Comparison of ENCODE assay signal across 10 cellular contexts in the genomic region with DNA sequence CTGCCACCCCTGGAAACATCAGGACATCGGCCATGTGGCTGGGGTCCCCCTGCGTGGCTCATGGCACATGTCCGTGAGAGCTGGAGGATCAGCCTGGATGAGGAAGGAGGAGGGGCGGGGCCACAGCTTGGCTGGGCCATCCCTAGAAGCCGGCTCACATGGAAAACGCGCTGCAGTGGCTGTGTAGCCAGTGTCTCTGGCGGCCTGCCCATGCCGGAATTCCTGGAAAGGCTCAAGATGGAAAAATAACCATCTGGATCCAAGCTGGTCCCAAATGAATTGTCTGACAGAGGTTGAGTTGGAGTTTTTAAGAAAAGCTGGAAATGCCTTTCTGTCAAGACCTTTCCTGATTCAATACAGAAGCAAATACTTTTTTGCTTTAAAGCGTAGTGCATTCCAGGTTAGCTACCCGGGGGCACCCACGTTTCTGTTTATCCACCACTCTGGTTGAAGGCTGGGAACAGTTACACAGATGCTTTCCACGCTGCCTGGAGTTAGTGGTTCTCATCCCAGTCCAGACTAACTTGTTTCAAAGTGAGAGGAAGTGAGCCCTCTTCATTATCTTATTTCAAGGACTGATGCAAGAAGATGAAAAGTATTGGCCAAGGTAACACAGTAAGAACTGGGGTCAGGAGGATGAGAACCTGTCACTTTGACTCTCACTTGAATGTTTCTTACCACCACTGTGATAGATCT.
DNase-seq lines count a peak whose midpoint lies in the region; ATAC-seq and TF ChIP-seq lines count a peak whose summit lies in the region.
"Had no signal": no experiment of that assay in that cellular context is flagged by ENCODE, and none has a peak within 500 bp of the region (broad histone marks: within the 10 kb centered on the region; RNA-seq: fewer than 3 reads in every experiment).

No MANE protein-coding gene starts in this region.

- H2AK5ac ChIP-seq in trophoblast cell (ENCODE audit: low read length): no peak overlapping the region

- no peak for TF ChIP-seq CTCF in BJ (IDR thresholded peaks at IDR 0.05; ENCODE audit: insufficient read depth, low read depth, low read length)
- no peak for TF ChIP-seq CTCF in CD4-positive, alpha-beta T cell (IDR thresholded peaks at IDR 0.05)

- peaks cover 25 to 29% of the 10 kb centered on the region in 2 experiments for H3K4me1 ChIP-seq in trophoblast cell (ENCODE audit: control insufficient read depth in 1 of 2, insufficient read depth in 2 of 2, low read length in 2 of 2)

- no peaks in the 10 kb centered on the region for H3K9me3 Mint-ChIP-seq in activated T-cell treated with anti-CD3 and anti-CD28 coated beads, Interleukin-2, amount 50 U/mL, for 4 hours
- no peaks in the 10 kb centered on the region for H3K9me3 Mint-ChIP-seq in CD4-positive, alpha-beta T cell

- POLR2A ChIA-PET in BJ (lab: Charles Lee): interaction anchor here (0.5 kb wide), 1 partner anchor 16 kb away, joined by 3 read pairs; no protein-coding TSS in a partner anchor
- POLR2A ChIA-PET in CD4-positive, alpha-beta T cell (lab: Charles Lee): no interaction called here

- H3K9ac ChIP-seq in trophoblast cell (ENCODE audit: low read length): no peak overlapping the region

- CTCF ChIA-PET in BJ (lab: Yijun Ruan, JAX): interaction anchor here (0.7 to 4.0 kb wide), 9 partner anchors 9 to 750 kb away, joined by 3 to 18 read pairs (median 4); partner anchors contain the start of gene ATXN1
- CTCF ChIA-PET in CD4-positive, alpha-beta T cell (lab: Charles Lee): interaction anchor here (0.8 to 1.2 kb wide), 2 partner anchors 20 to 375 kb away, joined by 3 to 4 read pairs; no protein-coding TSS in a partner anchor

- H3K18ac ChIP-seq in trophoblast cell (ENCODE audit: low read length): no peak overlapping the region

- no peak overlapping the region for H2AFZ ChIP-seq in trophoblast cell (ENCODE audit: insufficient read depth, low read length, poor library complexity)

- H2BK5ac ChIP-seq in trophoblast cell (ENCODE audit: low read depth, low read length, poor library complexity): peak overlapping the region; percentile 7

- H3K36me3 ChIP-seq in BJ (ENCODE audit: control insufficient read depth, insufficient read depth, low read length) (no peaks in the 10 kb centered on the region), trophoblast cell (ENCODE audit: control insufficient read depth in 1 of 2, insufficient read depth in 2 of 2, low read length in 2 of 2) (no peaks in the 10 kb centered on the region)

- H3K27me3 ChIP-seq in BJ (ENCODE audit: control insufficient read depth, insufficient read depth, low read length): no peaks in the 10 kb centered on the region
- H3K27me3 ChIP-seq in trophoblast cell (ENCODE audit: insufficient read depth, low read length): no peaks in the 10 kb centered on the region
- no peaks in the 10 kb centered on the region for H3K27me3 ChIP-seq in CD4-positive, alpha-beta T cell (ENCODE audit: control insufficient read depth, insufficient read depth, low read length)

- peak overlapping the region; percentile 78 for H4K91ac ChIP-seq in trophoblast cell (ENCODE audit: low read depth, low read length)

- peak overlapping the region; percentile 15 for H2BK120ac ChIP-seq in trophoblast cell (ENCODE audit: insufficient read depth, low read length, poor library complexity)

- no peak for ATAC-seq in T-helper 17 cell
- ATAC-seq in activated T-cell treated with anti-CD3 and anti-CD28 coated beads, Interleukin-2, amount 50 U/mL, for 4 hours: no peak
- no peak for ATAC-seq in CD4-positive, alpha-beta T cell (ENCODE audit: poor library complexity)

- H4K12ac ChIP-seq in trophoblast cell (ENCODE audit: low read depth, low read length): no peak overlapping the region

- H3K79me2 ChIP-seq in trophoblast cell (ENCODE audit: control insufficient read depth, insufficient read depth, low read length, poor library complexity): peaks cover 4% of the 10 kb centered on the region

- intact Hi-C loops in CD4-positive, alpha-beta T cell (cut with DNase I, micrococcal nuclease): no loop called here

- H3K23ac ChIP-seq in trophoblast cell (ENCODE audit: low read length): no peak overlapping the region

- H3K4me3 Mint-ChIP-seq in T-helper 17 cell: no peak overlapping the region
- H3K4me3 Mint-ChIP-seq in activated T-cell treated with anti-CD3 and anti-CD28 coated beads, Interleukin-2, amount 50 U/mL, for 4 hours: no peak overlapping the region
- H3K4me3 Mint-ChIP-seq in CD4-positive, alpha-beta T cell: no peak overlapping the region

- no peaks in the 10 kb centered on the region for H3K9me3 ChIP-seq in T-helper 17 cell (ENCODE audit: control insufficient read depth, low read length, poor library complexity, severe bottlenecking)
- no peaks in the 10 kb centered on the region for H3K9me3 ChIP-seq in trophoblast cell (ENCODE audit: insufficient read depth, low read depth, low read length)
- H3K9me3 ChIP-seq in CD4-positive, alpha-beta T cell (ENCODE audit: control insufficient read depth, low read length): no peaks in the 10 kb centered on the region

- H3K4me3 ChIP-seq in BJ (ENCODE audit: low read depth, low read length) (no peak overlapping the region), trophoblast cell (ENCODE audit: low read depth, low read length) (no peak overlapping the region)

- peak overlapping the region; percentile 70 for H3K27ac ChIP-seq in trophoblast cell (ENCODE audit: low read depth, low read length)
- no peak overlapping the region for H3K27ac ChIP-seq in CD4-positive, alpha-beta T cell (ENCODE audit: low read depth, low read length)

- H3K79me1 ChIP-seq in trophoblast cell (ENCODE audit: low read length): peaks cover 32% of the 10 kb centered on the region

- peak overlapping the region; percentile 0 for H4K8ac ChIP-seq in trophoblast cell (ENCODE audit: low read depth, low read length)

- peak; percentile 93 for DNase-seq in BJ (ENCODE audit: low read depth)
- DNase-seq in T-helper 17 cell: no peak
- DNase-seq in glomerular endothelial cell (ENCODE audit: extremely low read depth, low read depth, low spot score): peak; percentile 98
- DNase-seq in trophoblast cell: no peak
- DNase-seq in activated T-cell treated with anti-CD3 and anti-CD28 coated beads, Interleukin-2, amount 50 U/mL, for 4 hours: no peak
- no peak for DNase-seq in kidney tubule cell (ENCODE audit: low spot score)
- DNase-seq in CD4-positive, alpha-beta T cell: no peak
- DNase-seq in stimulated activated CD4-positive, alpha-beta T cell treated with anti-CD3 and anti-CD28 coated beads, Interleukin-2, amount 100 ng/mL, for 24 hours: no peak
- DNase-seq: activated CD4-positive, CD25-positive, alpha-beta regulatory T cell treated with anti-CD3 and anti-CD28 coated beads, Interleukin-2, amount 50 U/mL, for 72 hours; DMS153 had no signal

- no peaks in the 10 kb centered on the region for H3K36me3 Mint-ChIP-seq in T-helper 17 cell (ENCODE audit: low read depth)
- no peaks in the 10 kb centered on the region for H3K36me3 Mint-ChIP-seq in activated T-cell treated with anti-CD3 and anti-CD28 coated beads, Interleukin-2, amount 50 U/mL, for 4 hours (ENCODE audit: insufficient read depth)
- H3K36me3 Mint-ChIP-seq in CD4-positive, alpha-beta T cell (ENCODE audit: low read depth): no peaks in the 10 kb centered on the region

- H3K4me2 ChIP-seq in trophoblast cell (ENCODE audit: low read length): no peak overlapping the region

- H3K27me3 Mint-ChIP-seq in T-helper 17 cell: no peaks in the 10 kb centered on the region
- no peaks in the 10 kb centered on the region for H3K27me3 Mint-ChIP-seq in activated T-cell treated with anti-CD3 and anti-CD28 coated beads, Interleukin-2, amount 50 U/mL, for 4 hours (ENCODE audit: low read depth)
- H3K27me3 Mint-ChIP-seq in CD4-positive, alpha-beta T cell: no peaks in the 10 kb centered on the region

- peak overlapping the region; percentile 30 for H3K14ac ChIP-seq in trophoblast cell (ENCODE audit: low read length)

- no peak overlapping the region for H3K4ac ChIP-seq in trophoblast cell (ENCODE audit: low read depth, low read length)

- peaks cover 10% of the 10 kb centered on the region for H3K4me1 Mint-ChIP-seq in T-helper 17 cell
- H3K4me1 Mint-ChIP-seq in activated T-cell treated with anti-CD3 and anti-CD28 coated beads, Interleukin-2, amount 50 U/mL, for 4 hours (ENCODE audit: low read depth): peaks cover 2% of the 10 kb centered on the region
- no peaks in the 10 kb centered on the region for H3K4me1 Mint-ChIP-seq in CD4-positive, alpha-beta T cell (ENCODE audit: low read depth)

- no peak overlapping the region for H2BK12ac ChIP-seq in trophoblast cell (ENCODE audit: low read length)

- WGBS in trophoblast cell (ENCODE audit: extremely low coverage, insufficient coverage, insufficient read length): no CpG with 5 or more reads among the region's 13 CpGs

- peak overlapping the region; percentile 1 for H3K27ac Mint-ChIP-seq in T-helper 17 cell
- H3K27ac Mint-ChIP-seq in CD4-positive, alpha-beta T cell: no peak overlapping the region

Comparison
In these comparisons a context has a peak if more than half of its experiments do, and no peak if none do; other contexts are left out.
1. DNase-seq: peak in BJ (single experiment) and glomerular endothelial cell (single experiment); none in T-helper 17 cell (0 of 3), trophoblast cell (0 of 2), activated T-cell treated with anti-CD3 and anti-CD28 coated beads, Interleukin-2, amount 50 U/mL, for 4 hours (single experiment), kidney tubule cell (single experiment), CD4-positive, alpha-beta T cell (0 of 10) and stimulated activated CD4-positive, alpha-beta T cell treated with anti-CD3 and anti-CD28 coated beads, Interleukin-2, amount 100 ng/mL, for 24 hours (0 of 2).